Comparison of ENCODE assay signal across 9 cellular contexts in the genomic region with DNA sequence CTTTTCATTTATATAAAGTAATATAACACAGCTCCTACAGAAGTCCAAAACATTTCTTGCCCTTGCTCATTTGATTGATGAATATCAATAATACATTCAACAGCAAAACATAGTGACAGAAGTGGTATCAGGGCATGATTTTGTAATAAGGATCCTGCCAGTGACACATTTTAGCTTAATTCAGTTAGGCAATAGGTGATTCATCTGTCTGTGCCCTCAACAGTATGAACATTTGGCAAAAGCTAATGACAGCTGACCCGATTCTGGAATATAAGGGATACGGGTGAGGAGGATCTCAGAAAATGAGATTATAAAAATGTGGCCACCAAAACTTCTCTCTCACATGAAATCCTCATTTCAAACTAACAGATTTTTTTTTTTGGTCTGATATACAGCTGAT.
A peak's percentile ranks its signal among the peaks of the same experiment; 100 is the strongest.
DNase-seq lines count a peak whose midpoint lies in the region; ATAC-seq and TF ChIP-seq lines count a peak whose summit lies in the region.
"Had no signal": no experiment of that assay in that cellular context is flagged by ENCODE, and none has a peak within 500 bp of the region (broad histone marks: within the 10 kb centered on the region; RNA-seq: fewer than 3 reads in every experiment).

No MANE protein-coding gene starts in this region.

- peaks cover 1% of the 10 kb centered on the region for H3K4me1 ChIP-seq in urinary bladder (ENCODE audit: insufficient read depth)

- H3K27ac Mint-ChIP-seq in activated CD8-positive, alpha-beta T cell treated with anti-CD3 and anti-CD28 coated beads for 36 hours: no peak overlapping the region
- no peak overlapping the region for H3K27ac Mint-ChIP-seq in activated CD8-positive, alpha-beta T cell treated with anti-CD3 and anti-CD28 coated beads, Interleukin-2, amount 10 ng/mL, durations not matched to agents 7 days and 5 days
- H3K27ac Mint-ChIP-seq in brain: peak overlapping the region in 3 of 5 experiments; percentile 97 to 100 (median 99)

- no peaks in the 10 kb centered on the region for H3K27me3 ChIP-seq in layer of hippocampus (ENCODE audit: control insufficient read depth, insufficient read depth, low read length)

- WGBS in urinary bladder: 28% methylated on average over 2 of the region's 2 CpGs

- CTCF ChIA-PET in activated CD8-positive, alpha-beta T cell treated with anti-CD3 and anti-CD28 coated beads for 36 hours (lab: Charles Lee): interaction anchor here (1.3 kb wide), 1 partner anchor 14 kb away, joined by 4 read pairs; no protein-coding TSS in a partner anchor
- CTCF ChIA-PET in activated CD8-positive, alpha-beta T cell treated with anti-CD3 and anti-CD28 coated beads, Interleukin-2, amount 10 ng/mL, durations not matched to agents 7 days and 5 days (lab: Charles Lee): interaction anchor here (0.7 to 1.3 kb wide), 2 partner anchors 80 to 655 kb away, joined by 3 to 4 read pairs; no protein-coding TSS in a partner anchor

- no peaks in the 10 kb centered on the region for H3K9me3 Mint-ChIP-seq in activated CD8-positive, alpha-beta T cell treated with anti-CD3 and anti-CD28 coated beads for 36 hours
- H3K9me3 Mint-ChIP-seq in activated CD8-positive, alpha-beta T cell treated with anti-CD3 and anti-CD28 coated beads, Interleukin-2, amount 10 ng/mL, durations not matched to agents 7 days and 5 days (ENCODE audit: insufficient read depth): no peaks in the 10 kb centered on the region
- H3K9me3 Mint-ChIP-seq in brain: no peaks in the 10 kb centered on the region

- H3K36me3 ChIP-seq in urinary bladder (ENCODE audit: insufficient read depth): peaks cover 2% of the 10 kb centered on the region

- H3K27ac ChIP-seq in layer of hippocampus (ENCODE audit: low read depth, low read length) (peak overlapping the region; percentile 66), urinary bladder (ENCODE audit: low read depth) (peak overlapping the region; percentile 82)

- intact Hi-C loops in activated CD8-positive, alpha-beta T cell treated with anti-CD3 and anti-CD28 coated beads for 36 hours (cut with micrococcal nuclease): no loop called here

- ATAC-seq in activated CD8-positive, alpha-beta T cell treated with anti-CD3 and anti-CD28 coated beads for 36 hours: peak; percentile 25
- ATAC-seq in activated CD8-positive, alpha-beta T cell treated with anti-CD3 and anti-CD28 coated beads, Interleukin-2, amount 10 ng/mL, durations not matched to agents 7 days and 5 days: no peak
- no peak for ATAC-seq in stimulated activated naive CD8-positive, alpha-beta T cell treated with anti-CD3 and anti-CD28 coated beads, Interleukin-15, Interleukin-2, amounts not matched to agents 100 U/mL and 50 U/mL, for 24 hours
- ATAC-seq in GM19397 (IDR thresholded peaks at IDR 0.05; ENCODE audit: unreplicated experiment): no peak

- H3K4me1 Mint-ChIP-seq in activated CD8-positive, alpha-beta T cell treated with anti-CD3 and anti-CD28 coated beads for 36 hours (ENCODE audit: low read depth): peaks cover 29% of the 10 kb centered on the region
- peaks cover 2% of the 10 kb centered on the region for H3K4me1 Mint-ChIP-seq in activated CD8-positive, alpha-beta T cell treated with anti-CD3 and anti-CD28 coated beads, Interleukin-2, amount 10 ng/mL, durations not matched to agents 7 days and 5 days (ENCODE audit: low read depth)
- peaks cover 36% of the 10 kb centered on the region for H3K4me1 Mint-ChIP-seq in brain

- no peaks in the 10 kb centered on the region for H3K27me3 Mint-ChIP-seq in activated CD8-positive, alpha-beta T cell treated with anti-CD3 and anti-CD28 coated beads for 36 hours
- H3K27me3 Mint-ChIP-seq in activated CD8-positive, alpha-beta T cell treated with anti-CD3 and anti-CD28 coated beads, Interleukin-2, amount 10 ng/mL, durations not matched to agents 7 days and 5 days (ENCODE audit: low read depth): no peaks in the 10 kb centered on the region
- H3K27me3 Mint-ChIP-seq in brain: no peaks in the 10 kb centered on the region

- POLR2A ChIA-PET in activated CD8-positive, alpha-beta T cell treated with anti-CD3 and anti-CD28 coated beads for 36 hours (lab: Charles Lee): interaction anchor here (0.6 to 1.3 kb wide), 3 partner anchors 9 to 72 kb away, joined by 3 read pairs; no protein-coding TSS in a partner anchor
- POLR2A ChIA-PET in activated CD8-positive, alpha-beta T cell treated with anti-CD3 and anti-CD28 coated beads, Interleukin-2, amount 10 ng/mL, durations not matched to agents 7 days and 5 days (lab: Charles Lee): no interaction called here

- no peak overlapping the region for H3K4me3 ChIP-seq in urinary bladder (ENCODE audit: low read depth, low read length)

- DNase-seq in activated CD8-positive, alpha-beta T cell treated with anti-CD3 and anti-CD28 coated beads for 36 hours: no peak
- no peak for DNase-seq in activated CD8-positive, alpha-beta T cell treated with anti-CD3 and anti-CD28 coated beads, Interleukin-2, amount 10 ng/mL, durations not matched to agents 7 days and 5 days
- DNase-seq in stimulated activated naive CD8-positive, alpha-beta T cell treated with anti-CD3 and anti-CD28 coated beads, Interleukin-15, Interleukin-2, amounts not matched to agents 100 U/mL and 50 U/mL, for 24 hours: no peak
- no peak for DNase-seq in HUDEP-2 (lab: John Stamatoyannopoulos, UW; ENCODE audit: unreplicated experiment in 76 of 76)
- DNase-seq: NCI-H187 had no signal

- H3K4me3 Mint-ChIP-seq in activated CD8-positive, alpha-beta T cell treated with anti-CD3 and anti-CD28 coated beads for 36 hours: no peak overlapping the region
- H3K4me3 Mint-ChIP-seq in activated CD8-positive, alpha-beta T cell treated with anti-CD3 and anti-CD28 coated beads, Interleukin-2, amount 10 ng/mL, durations not matched to agents 7 days and 5 days: no peak overlapping the region
- peak overlapping the region in 1 of 5 experiments; percentile 20 for H3K4me3 Mint-ChIP-seq in brain

- H3K36me3 Mint-ChIP-seq in activated CD8-positive, alpha-beta T cell treated with anti-CD3 and anti-CD28 coated beads for 36 hours (ENCODE audit: low read depth): peaks cover 36% of the 10 kb centered on the region
- H3K36me3 Mint-ChIP-seq in activated CD8-positive, alpha-beta T cell treated with anti-CD3 and anti-CD28 coated beads, Interleukin-2, amount 10 ng/mL, durations not matched to agents 7 days and 5 days (ENCODE audit: low read depth): peaks cover 16% of the 10 kb centered on the region
- H3K36me3 Mint-ChIP-seq in brain: peaks cover 30% of the 10 kb centered on the region

- no peak for TF ChIP-seq CTCF in activated CD8-positive, alpha-beta T cell treated with anti-CD3 and anti-CD28 coated beads for 36 hours (IDR thresholded peaks at IDR 0.05)
- no peak for TF ChIP-seq CTCF in brain (conservative IDR thresholded peaks at IDR 0.05)

Comparison
In these comparisons a context has a peak if more than half of its experiments do, and no peak if none do; other contexts are left out.
1. H3K27ac Mint-ChIP-seq: peak in brain (3 of 5); none in activated CD8-positive, alpha-beta T cell treated with anti-CD3 and anti-CD28 coated beads for 36 hours (single experiment) and activated CD8-positive, alpha-beta T cell treated with anti-CD3 and anti-CD28 coated beads, Interleukin-2, amount 10 ng/mL, durations not matched to agents 7 days and 5 days (single experiment).